9 cellular contexts compared by ENCODE assay signal in genomic region chr9:65737096-65737564, GRCh38. TPM values are rescaled to one million over a fixed set of nuclear protein-coding genes. Genes with fewer than 3 reads are reported as not detected.
A peak's percentile ranks its signal among the peaks of the same experiment; 100 is the strongest.
DNase-seq lines count a peak whose midpoint lies in the region; ATAC-seq, FAIRE-seq and TF ChIP-seq lines count a peak whose summit lies in the region.
"Not testable (repeated sequence)": the region's sequence is repeated elsewhere in the genome, so short reads cannot be mapped to it uniquely, and the experiment has no call there.
"Had no signal": no experiment of that assay in that cellular context is flagged by ENCODE, and none has a peak within 500 bp of the region (broad histone marks: within the 10 kb centered on the region; RNA-seq: fewer than 3 reads in every experiment).

Gene FOXD4L4, plus strand, starts transcription at chr9:65737146. Its CDS starts 0 bp downstream, at chr9:65737146.

- not testable (repeated sequence) for H3K36me3 Mint-ChIP-seq in T-helper 17 cell (ENCODE audit: low read depth); activated CD8-positive, alpha-beta memory T cell treated with anti-CD3 and anti-CD28 coated beads, Interleukin-2, amount 10 ng/mL, durations not matched to agents 7 days and 5 days; type B pancreatic cell

- 18% methylated on average over 13 of the region's 38 CpGs for WGBS in GM12878 (ENCODE audit: insufficient coverage, insufficient replicate concordance, low lambda C conversion rate, missing lambda C conversion rate)
- WGBS in right cardiac atrium: 8% methylated on average over 20 of the region's 38 CpGs
- WGBS in mesenchymal stem cell: no CpG with 5 or more reads among the region's 38 CpGs
- WGBS in pancreas, 2 donors: 9 to 27% methylated on average over 7 to 18 of the region's 38 CpGs

- H3K9me3 ChIP-seq in T-helper 17 cell (ENCODE audit: control insufficient read depth, low read length, poor library complexity, severe bottlenecking); GM12878 (replicated peaks; ENCODE audit: control insufficient read depth, insufficient read depth, low read length); right cardiac atrium (ENCODE audit: control insufficient read depth, low read length); mesenchymal stem cell (ENCODE audit: control insufficient read depth, low read length); pancreas: not testable (repeated sequence)

- H3K79me1 ChIP-seq in mesenchymal stem cell (replicated peaks; ENCODE audit: low read length, poor library complexity, severe bottlenecking): not testable (repeated sequence)

- RAD21 ChIA-PET in GM12878 (lab: Charles Lee; ENCODE audit: unreplicated experiment): not testable (repeated sequence)

- H3K9me3 Mint-ChIP-seq in activated CD8-positive, alpha-beta memory T cell treated with anti-CD3 and anti-CD28 coated beads, Interleukin-2, amount 10 ng/mL, durations not matched to agents 7 days and 5 days (ENCODE audit: low read depth); type B pancreatic cell: not testable (repeated sequence)

- DNase-seq in T-helper 17 cell; activated CD8-positive, alpha-beta memory T cell treated with anti-CD3 and anti-CD28 coated beads, Interleukin-2, amount 10 ng/mL, durations not matched to agents 7 days and 5 days; GM12878 (ENCODE audit: low read depth, low spot score); mesenchymal stem cell: not testable (repeated sequence)
- DNase-seq in right cardiac atrium: peak in 2 of 3 donors; percentile 18 to 33
- DNase-seq in pancreas: peak in 4 of 6 donors; percentile 1 to 43 (median 16)
- DNase-seq in type B pancreatic cell (ENCODE audit: extremely low spot score, unreplicated experiment): peak; percentile 48

- not testable (repeated sequence) for H3K4me1 Mint-ChIP-seq in T-helper 17 cell; activated CD8-positive, alpha-beta memory T cell treated with anti-CD3 and anti-CD28 coated beads, Interleukin-2, amount 10 ng/mL, durations not matched to agents 7 days and 5 days; type B pancreatic cell (ENCODE audit: unreplicated experiment)

- not testable (repeated sequence) for BruUV-seq in GM12878 (replicated peaks; lab: Mats Ljungman, UMichigan)

- TF ChIP-seq EP300 in GM12878 (IDR thresholded peaks at IDR 0.05; ENCODE audit: borderline replicate concordance in 1 of 2, control insufficient read depth in 1 of 2, low read depth in 2 of 2, low read length in 2 of 2): not testable (repeated sequence)

- not testable (repeated sequence) for H3K27me3 Mint-ChIP-seq in T-helper 17 cell; activated CD8-positive, alpha-beta memory T cell treated with anti-CD3 and anti-CD28 coated beads, Interleukin-2, amount 10 ng/mL, durations not matched to agents 7 days and 5 days
- H3K27me3 Mint-ChIP-seq in type B pancreatic cell: peaks cover 16% of the 10 kb centered on the region

- not testable (repeated sequence) for H3K18ac ChIP-seq in mesenchymal stem cell (ENCODE audit: low read depth in 1 of 2, low read length in 2 of 2)

- TF ChIP-seq RAD21 in GM12878 (IDR thresholded peaks at IDR 0.05; ENCODE audit: insufficient read depth, low read depth, low read length): not testable (repeated sequence)

- H4K91ac ChIP-seq in mesenchymal stem cell (ENCODE audit: low read length): not testable (repeated sequence)

- peak within 1 kb of the TSS; percentile 31 for H3K4me3 Mint-ChIP-seq in T-helper 17 cell
- peak within 1 kb of the TSS; percentile 28 for H3K4me3 Mint-ChIP-seq in activated CD8-positive, alpha-beta memory T cell treated with anti-CD3 and anti-CD28 coated beads, Interleukin-2, amount 10 ng/mL, durations not matched to agents 7 days and 5 days
- not testable (repeated sequence) for H3K4me3 Mint-ChIP-seq in type B pancreatic cell

- not testable (repeated sequence) for H2BK15ac ChIP-seq in mesenchymal stem cell (ENCODE audit: low read depth, poor library complexity, severe bottlenecking)

- not testable (repeated sequence) for H2BK5ac ChIP-seq in mesenchymal stem cell (ENCODE audit: low read depth, low read length, poor library complexity, severe bottlenecking)

- in situ Hi-C loops in GM12878 (cut with MboI): not testable (repeated sequence)

- not testable (repeated sequence) for H3K27ac ChIP-seq in GM12878 (ENCODE audit: control insufficient read depth, insufficient read depth); right cardiac atrium (ENCODE audit: low read length); mesenchymal stem cell (ENCODE audit: low read length, poor library complexity, severe bottlenecking); pancreas

- H3K4ac ChIP-seq in mesenchymal stem cell (ENCODE audit: low read depth in 1 of 2, low read length in 2 of 2): not testable (repeated sequence)

- ATAC-seq in T-helper 17 cell; activated CD8-positive, alpha-beta memory T cell treated with anti-CD3 and anti-CD28 coated beads, Interleukin-2, amount 10 ng/mL, durations not matched to agents 7 days and 5 days; GM12878; right cardiac atrium; pancreas: not testable (repeated sequence)

- SMC1A ChIA-PET in GM12878 (lab: Charles Lee; ENCODE audit: uncharacterized antibody, unreplicated experiment): not testable (repeated sequence)

- not testable (repeated sequence) for TF ChIP-seq CTCF in GM12878 (IDR thresholded peaks at IDR 0.05 in 2 of 3, conservative IDR thresholded peaks at IDR 0.05 in 1 of 3; ENCODE audit: control insufficient read depth in 2 of 3, extremely low read depth in 1 of 3, insufficient read depth in 1 of 3, low read depth in 3 of 3, low read length in 3 of 3); pancreas (IDR thresholded peaks at IDR 0.05); type B pancreatic cell (conservative IDR thresholded peaks at IDR 0.05)

- not testable (repeated sequence) for H3K23ac ChIP-seq in mesenchymal stem cell (ENCODE audit: low read length in 2 of 2)

- not testable (repeated sequence) for H3K14ac ChIP-seq in mesenchymal stem cell (ENCODE audit: low read length in 2 of 2)

- not testable (repeated sequence) for TF ChIP-seq POLR2A in GM12878 (IDR thresholded peaks at IDR 0.05; ENCODE audit: low read depth, low read length)

- H3K79me2 ChIP-seq in GM12878 (ENCODE audit: control insufficient read depth, insufficient read depth, low read length): not testable (repeated sequence)

- H2AK5ac ChIP-seq in mesenchymal stem cell (ENCODE audit: low read length, severe bottlenecking): not testable (repeated sequence)

- not testable (repeated sequence) for H3K9ac ChIP-seq in GM12878 (ENCODE audit: control insufficient read depth, insufficient read depth, low read length); mesenchymal stem cell (ENCODE audit: low read length)

- not testable (repeated sequence) for H3K4me1 ChIP-seq in GM12878 (ENCODE audit: control insufficient read depth, insufficient read depth, low read length); right cardiac atrium (ENCODE audit: control insufficient read depth, insufficient read depth, low read length); mesenchymal stem cell (ENCODE audit: control insufficient read depth, insufficient read depth, low read depth, low read length); pancreas

- H3K36me3 ChIP-seq in GM12878 (ENCODE audit: control insufficient read depth in 2 of 2, insufficient read depth in 2 of 2, low read length in 1 of 2); mesenchymal stem cell (ENCODE audit: control insufficient read depth in 1 of 2, insufficient read depth in 2 of 2, low read depth in 1 of 2, low read length in 2 of 2); pancreas: not testable (repeated sequence)

- CTCF ChIA-PET in activated CD8-positive, alpha-beta memory T cell treated with anti-CD3 and anti-CD28 coated beads, Interleukin-2, amount 10 ng/mL, durations not matched to agents 7 days and 5 days (lab: Charles Lee); GM12878 (lab: Yijun Ruan, JAX): not testable (repeated sequence)

- not testable (repeated sequence) for H3K4me3 ChIP-seq in GM12878; right cardiac atrium (ENCODE audit: low read length); mesenchymal stem cell (ENCODE audit: insufficient read depth in 1 of 2, low read depth in 1 of 2, low read length in 2 of 2); pancreas

- H2BK120ac ChIP-seq in mesenchymal stem cell (ENCODE audit: low read depth, low read length): not testable (repeated sequence)

- intact Hi-C loops in GM12878 (cut with micrococcal nuclease; ENCODE audit: unreplicated experiment); right cardiac atrium (cut with DNase I); pancreas (cut with DNase I): not testable (repeated sequence)

- 0 out of 2 replicates have a peak within 1 kb of the TSS, but pooled peaks have one; percentile 17 for H3K4me2 ChIP-seq in GM12878 (ENCODE audit: control insufficient read depth, insufficient read depth)
- peak within 1 kb of the TSS; percentile 16 for H3K4me2 ChIP-seq in mesenchymal stem cell (ENCODE audit: low read length, poor library complexity, severe bottlenecking)

- POLR2A ChIA-PET in GM12878 (lab: Charles Lee): not testable (repeated sequence)

- H2AFZ ChIP-seq in GM12878 (ENCODE audit: control insufficient read depth, low read depth, low read length); mesenchymal stem cell (ENCODE audit: low read depth, low read length): not testable (repeated sequence)

- H3K27me3 ChIP-seq in GM12878 (replicated peaks in 1 of 2; ENCODE audit: control insufficient read depth in 2 of 2, insufficient read depth in 2 of 2, low read length in 1 of 2); right cardiac atrium (ENCODE audit: control insufficient read depth, insufficient read depth); mesenchymal stem cell (ENCODE audit: control insufficient read depth in 1 of 2, insufficient read depth in 1 of 2, low read length in 2 of 2); pancreas: not testable (repeated sequence)

- H2BK12ac ChIP-seq in mesenchymal stem cell (ENCODE audit: low read length in 2 of 2): not testable (repeated sequence)

- not testable (repeated sequence) for FAIRE-seq in GM12878 (lab: Jason Lieb, UNC); pancreas (lab: Jason Lieb, UNC)

- H3K27ac Mint-ChIP-seq in T-helper 17 cell; activated CD8-positive, alpha-beta memory T cell treated with anti-CD3 and anti-CD28 coated beads, Interleukin-2, amount 10 ng/mL, durations not matched to agents 7 days and 5 days; type B pancreatic cell: not testable (repeated sequence)

- not testable (repeated sequence) for H4K20me1 ChIP-seq in GM12878 (ENCODE audit: control insufficient read depth, insufficient read depth)

- H4K8ac ChIP-seq in mesenchymal stem cell (ENCODE audit: low read length): not testable (repeated sequence)

RNA-seq across cellular contexts. Expression of gene FOXD4L4, which starts in this region (rescaled TPM):
- total RNA-seq in T-helper 17 cell (under 1 TPM in 1 of 2 donors, not detected in 1; 0.15 TPM), GM12878 (2014; rRNA removed) (0.23 and 0.65 TPM in 2 replicates), GM12878 (2014; rRNA removed; fragmentation: Illumina TruSeq; extraction: Trizol) (0.14 and 0.27 TPM in 2 replicates), GM12878 (2021) (0.24 and 0.36 TPM in 2 replicates), right cardiac atrium (under 1 TPM in 2 of 4 donors, not detected in 2; 0.12 to 0.22 TPM), pancreas (under 1 TPM in 3 of 6 donors, not detected in 3; 0.13 to 0.29 (median 0.14) TPM), type B pancreatic cell (ENCODE audit: low replicate concordance) (0.51 TPM in 1 of 2 replicates, not detected in the other)
- total RNA-seq in activated CD8-positive, alpha-beta memory T cell treated with anti-CD3 and anti-CD28 coated beads, Interleukin-2, amount 10 ng/mL, durations not matched to agents 7 days and 5 days: under 1 TPM in 1 of 2 experiments, not detected in 1; 0.09 TPM
- 1.1 and 2.3 TPM in 2 replicates for total RNA-seq in GM12878 (2013; cell fraction: nucleolus; rRNA removed)
- polyA plus RNA-seq in GM12878 (2011; ENCODE audit: low read depth): not detected
- polyA plus RNA-seq in GM12878 (2011; rRNA removed) (0.05 and 0.06 TPM in 2 replicates), GM12878 (2014; fragmentation: Illumina TruSeq; extraction: Trizol) (0.13 TPM in 1 of 2 replicates, not detected in the other), GM12878 (2014; fragmentation: Nextera tagmentation; extraction: Ambion mirVana) (not detected), GM12878 (2014; rRNA removed) (0.13 TPM in 1 of 2 replicates, not detected in the other), GM12878 (2016; fragmentation: Nextera tagmentation; extraction: Ambion mirVana) (not detected), right cardiac atrium (0.05 TPM), pancreas (under 1 TPM; 0.07 to 0.08 TPM)
- polyA plus RNA-seq in GM12878 (2011; cell fraction: cytosol; rRNA removed): 0.03 and 0.05 TPM in 2 replicates
- polyA plus RNA-seq in GM12878 (2011; cell fraction: nucleus; rRNA removed): 0.58 and 0.82 TPM in 2 replicates
- 0.04 TPM in 1 of 2 replicates, not detected in the other for polyA plus RNA-seq in GM12878 (2012)
- polyA minus RNA-seq in GM12878 (2011; rRNA and poly(A)+ RNA removed): 0.66 and 2.0 TPM in 2 replicates
- not detected in 2 replicates for polyA minus RNA-seq in GM12878 (2011; cell fraction: cytosol; rRNA and poly(A)+ RNA removed)
- polyA minus RNA-seq in GM12878 (2011; cell fraction: nucleus; rRNA and poly(A)+ RNA removed): 2.2 and 6.9 TPM in 2 replicates
- not detected for polyA plus RNA-seq in mesenchymal stem cell (2013, experiment 1 of 2)
- polyA plus RNA-seq in mesenchymal stem cell (2013, experiment 2 of 2): not detected
- total RNA-seq: A673; CD8-positive, alpha-beta T cell had no signal

Comparison
In these comparisons a context has a peak if more than half of its experiments do, and no peak if none do; other contexts are left out.
1. Peak in DNase-seq in right cardiac atrium; RNA of the gene not detected or under 1 TPM.
2. Peak in DNase-seq in pancreas; RNA of the gene not detected or under 1 TPM.
3. Peak in DNase-seq in type B pancreatic cell; RNA of the gene not detected or under 1 TPM.